Comparison of ENCODE assay signal across 8 cellular contexts in genomic region chr10:3472705-3473078, GRCh38.
DNase-seq lines count a peak whose midpoint lies in the region; ATAC-seq and TF ChIP-seq lines count a peak whose summit lies in the region.
"Had no signal": no experiment of that assay in that cellular context is flagged by ENCODE, and none has a peak within 500 bp of the region (broad histone marks: within the 10 kb centered on the region; RNA-seq: fewer than 3 reads in every experiment).

No MANE protein-coding gene starts in this region.

- H3K9me3 ChIP-seq in right atrium auricular region = no peaks in the 10 kb centered on the region

- intact Hi-C loops in activated T-helper 2 cell treated with anti-CD3 and anti-CD28 coated beads, Interferon-gamma antibody, Interleukin-2, Interleukin-4, amounts not matched to agents 10 μg/mL and 5 μg/mL and 100 μg/mL, durations not matched to agents 14 hours and 24 hours and 36 hours (cut with micrococcal nuclease) = no loop called here

- no peak for ATAC-seq in stimulated activated memory B cell treated with anti-CD40 and anti-IgM and Interleukin-4, amounts not matched to agents 10 μg/mL and 1 μg/mL and 100 μg/mL, for 72 hours

- H3K9me3 Mint-ChIP-seq in activated T-helper 2 cell treated with anti-CD3 and anti-CD28 coated beads, Interferon-gamma antibody, Interleukin-2, Interleukin-4, amounts not matched to agents 10 μg/mL and 5 μg/mL and 100 μg/mL, durations not matched to agents 14 hours and 24 hours and 36 hours = no peaks in the 10 kb centered on the region
- H3K9me3 Mint-ChIP-seq in stimulated activated memory B cell treated with anti-CD40 and anti-IgM and Interleukin-4, amounts not matched to agents 10 μg/mL and 1 μg/mL and 100 μg/mL, for 72 hours = no peaks in the 10 kb centered on the region

- peak overlapping the region; percentile 48 for H3K4me3 Mint-ChIP-seq in activated T-helper 2 cell treated with anti-CD3 and anti-CD28 coated beads, Interferon-gamma antibody, Interleukin-2, Interleukin-4, amounts not matched to agents 10 μg/mL and 5 μg/mL and 100 μg/mL, durations not matched to agents 14 hours and 24 hours and 36 hours (ENCODE audit: low read depth)
- H3K4me3 Mint-ChIP-seq in stimulated activated memory B cell treated with anti-CD40 and anti-IgM and Interleukin-4, amounts not matched to agents 10 μg/mL and 1 μg/mL and 100 μg/mL, for 72 hours = peak overlapping the region; percentile 60

- H3K27ac Mint-ChIP-seq in activated T-helper 2 cell treated with anti-CD3 and anti-CD28 coated beads, Interferon-gamma antibody, Interleukin-2, Interleukin-4, amounts not matched to agents 10 μg/mL and 5 μg/mL and 100 μg/mL, durations not matched to agents 14 hours and 24 hours and 36 hours = no peak overlapping the region
- peak overlapping the region; percentile 87 for H3K27ac Mint-ChIP-seq in stimulated activated memory B cell treated with anti-CD40 and anti-IgM and Interleukin-4, amounts not matched to agents 10 μg/mL and 1 μg/mL and 100 μg/mL, for 72 hours

- peaks cover 57% of the 10 kb centered on the region for H3K4me1 Mint-ChIP-seq in activated T-helper 2 cell treated with anti-CD3 and anti-CD28 coated beads, Interferon-gamma antibody, Interleukin-2, Interleukin-4, amounts not matched to agents 10 μg/mL and 5 μg/mL and 100 μg/mL, durations not matched to agents 14 hours and 24 hours and 36 hours (ENCODE audit: low read depth)
- peaks cover 35% of the 10 kb centered on the region for H3K4me1 Mint-ChIP-seq in stimulated activated memory B cell treated with anti-CD40 and anti-IgM and Interleukin-4, amounts not matched to agents 10 μg/mL and 1 μg/mL and 100 μg/mL, for 72 hours

- H3K4me1 ChIP-seq in right atrium auricular region = peaks cover 0 to 47% of the 10 kb centered on the region in 2 donors

- H3K27me3 Mint-ChIP-seq in activated T-helper 2 cell treated with anti-CD3 and anti-CD28 coated beads, Interferon-gamma antibody, Interleukin-2, Interleukin-4, amounts not matched to agents 10 μg/mL and 5 μg/mL and 100 μg/mL, durations not matched to agents 14 hours and 24 hours and 36 hours (ENCODE audit: low read depth) = peaks cover 1% of the 10 kb centered on the region
- no peaks in the 10 kb centered on the region for H3K27me3 Mint-ChIP-seq in stimulated activated memory B cell treated with anti-CD40 and anti-IgM and Interleukin-4, amounts not matched to agents 10 μg/mL and 1 μg/mL and 100 μg/mL, for 72 hours

- H3K4me3 ChIP-seq in right atrium auricular region = peak overlapping the region in 1 of 2 donors; percentile 38

- peak overlapping the region; percentile 75 to 76 for H3K27ac ChIP-seq in right atrium auricular region

- H3K36me3 ChIP-seq in right atrium auricular region = no peaks in the 10 kb centered on the region

- TF ChIP-seq CTCF in right atrium auricular region (IDR thresholded peaks at IDR 0.05) = no peak

- DNase-seq in H4 (ENCODE audit: low spot score) = peak; percentile 27
- DNase-seq in activated T-helper 2 cell treated with anti-CD3 and anti-CD28 coated beads, Interferon-gamma antibody, Interleukin-2, Interleukin-4, amounts not matched to agents 10 μg/mL and 5 μg/mL and 100 μg/mL, durations not matched to agents 14 hours and 24 hours and 36 hours (ENCODE audit: low spot score) = no peak
- no peak for DNase-seq in right atrium auricular region (ENCODE audit: low spot score)
- no peak for DNase-seq in NCI-H526 treated with DMSO at 0.1 percent for 48 hours (lab: John Stamatoyannopoulos, UW)
- no peak for DNase-seq in stimulated activated CD4-positive, alpha-beta T cell treated with anti-CD3 and anti-CD28 coated beads, Interleukin-2, amount 100 ng/mL, for 48 hours
- no peak for DNase-seq in NCI-H2107 (lab: John Stamatoyannopoulos, UW)
- DNase-seq: activated CD4-positive, CD25-positive, alpha-beta regulatory T cell had no signal

- no peaks in the 10 kb centered on the region for H3K27me3 ChIP-seq in right atrium auricular region

- H3K36me3 Mint-ChIP-seq in activated T-helper 2 cell treated with anti-CD3 and anti-CD28 coated beads, Interferon-gamma antibody, Interleukin-2, Interleukin-4, amounts not matched to agents 10 μg/mL and 5 μg/mL and 100 μg/mL, durations not matched to agents 14 hours and 24 hours and 36 hours (ENCODE audit: low read depth) = peaks cover 2% of the 10 kb centered on the region
- no peaks in the 10 kb centered on the region for H3K36me3 Mint-ChIP-seq in stimulated activated memory B cell treated with anti-CD40 and anti-IgM and Interleukin-4, amounts not matched to agents 10 μg/mL and 1 μg/mL and 100 μg/mL, for 72 hours
